2 cellular contexts compared by ENCODE assay signal in the genomic region with DNA sequence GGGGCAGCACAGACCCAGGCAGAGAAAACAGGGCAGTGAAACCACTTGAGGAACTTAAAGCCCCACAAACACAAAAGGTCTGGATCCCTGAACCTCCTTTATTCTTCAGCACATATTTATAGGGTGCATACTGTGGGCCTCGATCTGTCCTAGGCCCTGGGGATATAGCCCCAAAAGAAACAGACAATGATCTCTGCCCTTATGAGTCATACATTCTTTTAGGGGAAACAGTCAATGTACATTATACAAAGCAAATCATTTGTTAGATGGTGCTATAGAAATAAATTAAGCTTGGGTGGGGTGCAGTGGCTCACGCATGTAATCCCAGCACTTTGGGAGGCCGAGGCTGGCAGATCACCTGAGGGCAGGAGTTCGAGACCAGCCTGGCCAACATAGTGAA.
TF ChIP-seq lines count a peak whose summit lies in the region.

No MANE protein-coding gene starts in this region.

TF ChIP-seq in HEK293, 187 proteins besides CTCF, POLR2A, EP300 and RAD21:
- TF ChIP-seq ZNF148 (tag by site-specific recombination; IDR thresholded peaks at IDR 0.05; ENCODE audit: borderline replicate concordance) (no peak), PRDM4 (tag by site-specific recombination; IDR thresholded peaks at IDR 0.05) (peak; percentile 83)

TF ChIP-seq in WTC11, 78 proteins besides CTCF, POLR2A, EP300 and RAD21 (continued from another document):
- no peak for TF ChIP-seq TCF7 (CRISPR knock-in tag; IDR thresholded peaks at IDR 0.05; ENCODE audit: low read depth)
- TF ChIP-seq CREM (CRISPR knock-in tag; IDR thresholded peaks at IDR 0.05): no peak
- no peak for TF ChIP-seq SP1 (CRISPR knock-in tag; conservative IDR thresholded peaks at IDR 0.05)
- TF ChIP-seq TEAD1 (CRISPR knock-in tag; IDR thresholded peaks at IDR 0.05): no peak
- no peak for TF ChIP-seq OVOL2 (CRISPR knock-in tag; IDR thresholded peaks at IDR 0.05; ENCODE audit: borderline replicate concordance)
- TF ChIP-seq PRRX2 (CRISPR knock-in tag; IDR thresholded peaks at IDR 0.05): no peak
- TF ChIP-seq FOXJ3 (CRISPR knock-in tag; IDR thresholded peaks at IDR 0.05; ENCODE audit: borderline replicate concordance): no peak
- TF ChIP-seq GABPB1 (CRISPR knock-in tag; IDR thresholded peaks at IDR 0.05): no peak
- no peak for TF ChIP-seq GTF2I (CRISPR knock-in tag; conservative IDR thresholded peaks at IDR 0.05)
- TF ChIP-seq, protein P1, sequence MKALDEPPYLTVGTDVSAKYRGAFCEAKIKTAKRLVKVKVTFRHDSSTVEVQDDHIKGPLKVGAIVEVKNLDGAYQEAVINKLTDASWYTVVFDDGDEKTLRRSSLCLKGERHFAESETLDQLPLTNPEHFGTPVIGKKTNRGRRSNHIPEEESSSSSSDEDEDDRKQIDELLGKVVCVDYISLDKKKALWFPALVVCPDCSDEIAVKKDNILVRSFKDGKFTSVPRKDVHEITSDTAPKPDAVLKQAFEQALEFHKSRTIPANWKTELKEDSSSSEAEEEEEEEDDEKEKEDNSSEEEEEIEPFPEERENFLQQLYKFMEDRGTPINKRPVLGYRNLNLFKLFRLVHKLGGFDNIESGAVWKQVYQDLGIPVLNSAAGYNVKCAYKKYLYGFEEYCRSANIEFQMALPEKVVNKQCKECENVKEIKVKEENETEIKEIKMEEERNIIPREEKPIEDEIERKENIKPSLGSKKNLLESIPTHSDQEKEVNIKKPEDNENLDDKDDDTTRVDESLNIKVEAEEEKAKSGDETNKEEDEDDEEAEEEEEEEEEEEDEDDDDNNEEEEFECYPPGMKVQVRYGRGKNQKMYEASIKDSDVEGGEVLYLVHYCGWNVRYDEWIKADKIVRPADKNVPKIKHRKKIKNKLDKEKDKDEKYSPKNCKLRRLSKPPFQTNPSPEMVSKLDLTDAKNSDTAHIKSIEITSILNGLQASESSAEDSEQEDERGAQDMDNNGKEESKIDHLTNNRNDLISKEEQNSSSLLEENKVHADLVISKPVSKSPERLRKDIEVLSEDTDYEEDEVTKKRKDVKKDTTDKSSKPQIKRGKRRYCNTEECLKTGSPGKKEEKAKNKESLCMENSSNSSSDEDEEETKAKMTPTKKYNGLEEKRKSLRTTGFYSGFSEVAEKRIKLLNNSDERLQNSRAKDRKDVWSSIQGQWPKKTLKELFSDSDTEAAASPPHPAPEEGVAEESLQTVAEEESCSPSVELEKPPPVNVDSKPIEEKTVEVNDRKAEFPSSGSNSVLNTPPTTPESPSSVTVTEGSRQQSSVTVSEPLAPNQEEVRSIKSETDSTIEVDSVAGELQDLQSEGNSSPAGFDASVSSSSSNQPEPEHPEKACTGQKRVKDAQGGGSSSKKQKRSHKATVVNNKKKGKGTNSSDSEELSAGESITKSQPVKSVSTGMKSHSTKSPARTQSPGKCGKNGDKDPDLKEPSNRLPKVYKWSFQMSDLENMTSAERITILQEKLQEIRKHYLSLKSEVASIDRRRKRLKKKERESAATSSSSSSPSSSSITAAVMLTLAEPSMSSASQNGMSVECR (CRISPR knock-in tag; IDR thresholded peaks at IDR 0.05; ENCODE audit: borderline replicate concordance): no peak
- TF ChIP-seq, protein P2, sequence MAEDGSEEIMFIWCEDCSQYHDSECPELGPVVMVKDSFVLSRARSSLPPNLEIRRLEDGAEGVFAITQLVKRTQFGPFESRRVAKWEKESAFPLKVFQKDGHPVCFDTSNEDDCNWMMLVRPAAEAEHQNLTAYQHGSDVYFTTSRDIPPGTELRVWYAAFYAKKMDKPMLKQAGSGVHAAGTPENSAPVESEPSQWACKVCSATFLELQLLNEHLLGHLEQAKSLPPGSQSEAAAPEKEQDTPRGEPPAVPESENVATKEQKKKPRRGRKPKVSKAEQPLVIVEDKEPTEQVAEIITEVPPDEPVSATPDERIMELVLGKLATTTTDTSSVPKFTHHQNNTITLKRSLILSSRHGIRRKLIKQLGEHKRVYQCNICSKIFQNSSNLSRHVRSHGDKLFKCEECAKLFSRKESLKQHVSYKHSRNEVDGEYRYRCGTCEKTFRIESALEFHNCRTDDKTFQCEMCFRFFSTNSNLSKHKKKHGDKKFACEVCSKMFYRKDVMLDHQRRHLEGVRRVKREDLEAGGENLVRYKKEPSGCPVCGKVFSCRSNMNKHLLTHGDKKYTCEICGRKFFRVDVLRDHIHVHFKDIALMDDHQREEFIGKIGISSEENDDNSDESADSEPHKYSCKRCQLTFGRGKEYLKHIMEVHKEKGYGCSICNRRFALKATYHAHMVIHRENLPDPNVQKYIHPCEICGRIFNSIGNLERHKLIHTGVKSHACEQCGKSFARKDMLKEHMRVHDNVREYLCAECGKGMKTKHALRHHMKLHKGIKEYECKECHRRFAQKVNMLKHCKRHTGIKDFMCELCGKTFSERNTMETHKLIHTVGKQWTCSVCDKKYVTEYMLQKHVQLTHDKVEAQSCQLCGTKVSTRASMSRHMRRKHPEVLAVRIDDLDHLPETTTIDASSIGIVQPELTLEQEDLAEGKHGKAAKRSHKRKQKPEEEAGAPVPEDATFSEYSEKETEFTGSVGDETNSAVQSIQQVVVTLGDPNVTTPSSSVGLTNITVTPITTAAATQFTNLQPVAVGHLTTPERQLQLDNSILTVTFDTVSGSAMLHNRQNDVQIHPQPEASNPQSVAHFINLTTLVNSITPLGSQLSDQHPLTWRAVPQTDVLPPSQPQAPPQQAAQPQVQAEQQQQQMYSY (CRISPR knock-in tag; IDR thresholded peaks at IDR 0.05): no peak
- TF ChIP-seq, protein P3, sequence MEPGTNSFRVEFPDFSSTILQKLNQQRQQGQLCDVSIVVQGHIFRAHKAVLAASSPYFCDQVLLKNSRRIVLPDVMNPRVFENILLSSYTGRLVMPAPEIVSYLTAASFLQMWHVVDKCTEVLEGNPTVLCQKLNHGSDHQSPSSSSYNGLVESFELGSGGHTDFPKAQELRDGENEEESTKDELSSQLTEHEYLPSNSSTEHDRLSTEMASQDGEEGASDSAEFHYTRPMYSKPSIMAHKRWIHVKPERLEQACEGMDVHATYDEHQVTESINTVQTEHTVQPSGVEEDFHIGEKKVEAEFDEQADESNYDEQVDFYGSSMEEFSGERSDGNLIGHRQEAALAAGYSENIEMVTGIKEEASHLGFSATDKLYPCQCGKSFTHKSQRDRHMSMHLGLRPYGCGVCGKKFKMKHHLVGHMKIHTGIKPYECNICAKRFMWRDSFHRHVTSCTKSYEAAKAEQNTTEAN (CRISPR knock-in tag; IDR thresholded peaks at IDR 0.05): no peak
- TF ChIP-seq, protein P4, sequence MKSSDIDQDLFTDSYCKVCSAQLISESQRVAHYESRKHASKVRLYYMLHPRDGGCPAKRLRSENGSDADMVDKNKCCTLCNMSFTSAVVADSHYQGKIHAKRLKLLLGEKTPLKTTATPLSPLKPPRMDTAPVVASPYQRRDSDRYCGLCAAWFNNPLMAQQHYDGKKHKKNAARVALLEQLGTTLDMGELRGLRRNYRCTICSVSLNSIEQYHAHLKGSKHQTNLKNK (CRISPR knock-in tag; IDR thresholded peaks at IDR 0.05): no peak
- TF ChIP-seq, protein P5, sequence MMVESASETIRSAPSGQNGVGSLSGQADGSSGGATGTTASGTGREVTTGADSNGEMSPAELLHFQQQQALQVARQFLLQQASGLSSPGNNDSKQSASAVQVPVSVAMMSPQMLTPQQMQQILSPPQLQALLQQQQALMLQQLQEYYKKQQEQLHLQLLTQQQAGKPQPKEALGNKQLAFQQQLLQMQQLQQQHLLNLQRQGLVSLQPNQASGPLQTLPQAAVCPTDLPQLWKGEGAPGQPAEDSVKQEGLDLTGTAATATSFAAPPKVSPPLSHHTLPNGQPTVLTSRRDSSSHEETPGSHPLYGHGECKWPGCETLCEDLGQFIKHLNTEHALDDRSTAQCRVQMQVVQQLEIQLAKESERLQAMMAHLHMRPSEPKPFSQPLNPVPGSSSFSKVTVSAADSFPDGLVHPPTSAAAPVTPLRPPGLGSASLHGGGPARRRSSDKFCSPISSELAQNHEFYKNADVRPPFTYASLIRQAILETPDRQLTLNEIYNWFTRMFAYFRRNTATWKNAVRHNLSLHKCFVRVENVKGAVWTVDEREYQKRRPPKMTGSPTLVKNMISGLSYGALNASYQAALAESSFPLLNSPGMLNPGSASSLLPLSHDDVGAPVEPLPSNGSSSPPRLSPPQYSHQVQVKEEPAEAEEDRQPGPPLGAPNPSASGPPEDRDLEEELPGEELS (CRISPR knock-in tag; IDR thresholded peaks at IDR 0.05): no peak
